Comparison of ENCODE assay signal across 10 cellular contexts in the genomic region with DNA sequence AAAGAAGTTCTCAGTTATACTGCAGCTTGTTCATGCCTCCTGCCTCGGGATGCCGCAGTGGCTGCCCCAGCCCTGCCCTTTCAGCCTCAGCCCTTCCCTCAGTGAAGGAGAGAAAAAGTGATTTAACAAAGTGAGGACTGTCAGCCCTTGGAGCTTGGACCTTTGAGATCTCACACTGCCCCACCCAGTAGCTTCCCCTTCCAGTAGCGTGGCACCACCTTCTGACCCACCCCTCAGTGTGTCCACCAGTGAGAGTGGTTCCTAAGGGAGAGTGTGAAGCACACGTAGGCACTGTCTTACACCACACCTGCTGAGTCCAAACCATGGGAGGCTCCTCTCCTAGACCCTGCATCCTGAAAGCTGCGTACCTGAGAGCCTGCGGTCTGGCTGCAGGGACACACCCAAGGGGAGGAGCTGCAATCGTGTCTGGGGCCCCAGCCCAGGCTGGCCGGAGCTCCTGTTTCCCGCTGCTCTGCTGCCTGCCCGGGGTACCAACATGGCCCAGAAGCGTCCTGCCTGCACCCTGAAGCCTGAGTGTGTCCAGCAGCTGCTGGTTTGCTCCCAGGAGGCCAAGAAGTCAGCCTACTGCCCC. TPM values are rescaled to one million over a fixed set of nuclear protein-coding genes. Genes with fewer than 3 reads are reported as not detected.
DNase-seq lines count a peak whose midpoint lies in the region; FAIRE-seq and TF ChIP-seq lines count a peak whose summit lies in the region.
"Had no signal": no experiment of that assay in that cellular context is flagged by ENCODE, and none has a peak within 500 bp of the region (broad histone marks: within the 10 kb centered on the region; RNA-seq: fewer than 3 reads in every experiment).

Gene CDA (plus strand): TSS at position 464 of the 592 bp plus-strand sequence. CDS start 33 bp downstream, at position 497.

- WGBS in adrenal gland, 4 donors, result 37 to 55% (median 43%) methylated on average over 5 to 11 of the region's 11 CpGs

- H3K27ac ChIP-seq in adrenal gland (peak within 1 kb of the TSS in 4 of 5 donors; percentile 3 to 79 (median 30)), skeletal muscle tissue (ENCODE audit: low read depth, low read length) (no peak within 1 kb of the TSS)

- no peaks in the 10 kb centered on the region for H3K27me3 ChIP-seq in adrenal gland
- peaks cover 24 to 49% (median 30%) of the 10 kb centered on the region in 3 donors for H3K27me3 ChIP-seq in skeletal muscle tissue (ENCODE audit: control insufficient read depth in 3 of 3, insufficient read depth in 3 of 3, low read length in 3 of 3)

- in situ Hi-C loops in GM13976 (cut with MboI; ENCODE audit: low sequenced_read_pairs, unreplicated experiment), result no loop called here
- in situ Hi-C loops in GM13977 (cut with MboI; ENCODE audit: low pct_unique_long_range_greater_than_20kb, low sequenced_read_pairs, unreplicated experiment), result no loop called here

- TF ChIP-seq CTCF in adrenal gland (IDR thresholded peaks at IDR 0.05) (no peak), GM13976 (IDR thresholded peaks at IDR 0.05; ENCODE audit: borderline replicate concordance, control extremely low read depth, extremely low read depth, insufficient read depth, missing control alignments) (no peak), GM13977 (IDR thresholded peaks at IDR 0.05; ENCODE audit: extremely low read depth, insufficient read depth, missing control alignments) (no peak)

- intact Hi-C loops in adrenal gland (cut with DNase I), result no loop called here

- H3K36me3 ChIP-seq in adrenal gland (replicated peaks in 1 of 2) (no peaks in the 10 kb centered on the region), skeletal muscle tissue (ENCODE audit: control insufficient read depth in 3 of 3, insufficient read depth in 3 of 3, low read length in 3 of 3) (no peaks in the 10 kb centered on the region)

- peak; percentile 26 for FAIRE-seq in HTR-8/SVneo (lab: Jason Lieb, UNC)

- TF ChIP-seq POLR2A in adrenal gland (IDR thresholded peaks at IDR 0.05), result no peak

- peak within 1 kb of the TSS in 1 of 4 donors; percentile 30 for H3K4me3 ChIP-seq in adrenal gland
- peak within 1 kb of the TSS; percentile 50 to 57 (median 52) for H3K4me3 ChIP-seq in skeletal muscle tissue (ENCODE audit: low read length in 3 of 3)

- H3K4me1 ChIP-seq in adrenal gland (replicated peaks in 1 of 2), result peaks cover 4 to 13% of the 10 kb centered on the region in 2 donors
- H3K4me1 ChIP-seq in skeletal muscle tissue (ENCODE audit: control insufficient read depth in 3 of 3, insufficient read depth in 3 of 3, low read length in 3 of 3), result peaks cover 4 to 16% (median 7%) of the 10 kb centered on the region in 3 donors

- H3K9ac ChIP-seq in skeletal muscle tissue (ENCODE audit: low read depth in 1 of 3, low read length in 3 of 3), result peak within 1 kb of the TSS in 2 of 3 donors; percentile 1 to 40

- H3K9me3 ChIP-seq in adrenal gland (replicated peaks in 1 of 3) (no peaks in the 10 kb centered on the region), skeletal muscle tissue (ENCODE audit: control insufficient read depth in 3 of 3, low read length in 3 of 3) (no peaks in the 10 kb centered on the region)

- DNase-seq in HTR-8/SVneo (ENCODE audit: insufficient read length, low spot score) (no peak), adrenal gland (no peak), iPS-NIHi7 (ENCODE audit: extremely low spot score) (peak; percentile 78), globus pallidus (ENCODE audit: low spot score) (no peak), GM13976 (ENCODE audit: low spot score) (no peak), occipital lobe (lab: John Stamatoyannopoulos, UW) (no peak), GM13977 (ENCODE audit: low spot score) (no peak)
- DNase-seq: effector CD8-positive, alpha-beta T cell; NCI-H2081 had no signal

RNA-seq across cellular contexts. Expression of gene CDA, which starts in this region (rescaled TPM):
- 1 to 10 TPM in 7 of 8 donors, not detected in 1; 1.2 to 4.8 (median 3.2) TPM for total RNA-seq in adrenal gland
- 10 to 100 TPM in 2 of 3 donors, 1 to 10 TPM in 1; 5.3 to 11.8 (median 11.5) TPM for polyA plus RNA-seq in adrenal gland
- not detected for total RNA-seq in skeletal muscle tissue
- not detected for total RNA-seq in occipital lobe
